In genomic region chr7:95772771-95773581, GRCh38 we compare ENCODE assay signal across 8 cellular contexts. TPM values are rescaled to one million over a fixed set of nuclear protein-coding genes. Genes with fewer than 3 reads are reported as not detected.
A peak's percentile ranks its signal among the peaks of the same experiment; 100 is the strongest.
DNase-seq lines count a peak whose midpoint lies in the region; ATAC-seq and TF ChIP-seq lines count a peak whose summit lies in the region.

No MANE protein-coding gene starts in this region.

- intact Hi-C loops in A673 (cut with micrococcal nuclease; ENCODE audit: unreplicated experiment) (no loop called here), left cardiac atrium (cut with DNase I) (no loop called here), posterior vena cava (cut with DNase I) (loop anchor here in 1 of 2 donors (10.0 kb wide), 1 partner anchor 72 kb away; no protein-coding TSS in a partner anchor)

- no TSS peak for BruUV-seq in A673 (replicated peaks; lab: Mats Ljungman, UMichigan)

- H3K4me1 ChIP-seq in A673 (ENCODE audit: insufficient read depth, low read length, poor library complexity, severe bottlenecking), result no peaks in the 10 kb centered on the region
- H3K4me1 ChIP-seq in HEK293 (ENCODE audit: control insufficient read depth, insufficient read depth, low read length), result peaks cover 8% of the 10 kb centered on the region

- H3K4me3 ChIP-seq in A673 (ENCODE audit: low read depth, low read length, poor library complexity, severe bottlenecking) (peak overlapping the region; percentile 53), HEK293 (ENCODE audit: low read depth, low read length) (peak overlapping the region; percentile 56)

- no peaks in the 10 kb centered on the region for H3K27me3 ChIP-seq in A673 (replicated peaks; ENCODE audit: insufficient read depth, low read depth, low read length, poor library complexity)

- CTCF ChIA-PET in A673 (lab: Charles Lee), result interaction anchor here (0.6 kb wide), 2 partner anchors 48 to 228 kb away, joined by 3 to 6 read pairs; no protein-coding TSS in a partner anchor
- CTCF ChIA-PET in HEK293 (lab: Yijun Ruan, JAX), result interaction anchor here (0.6 to 1.1 kb wide), 2 partner anchors 30 to 40 kb away, joined by 3 to 4 read pairs; no protein-coding TSS in a partner anchor

- TF ChIP-seq CTCF in A673 (conservative IDR thresholded peaks at IDR 0.05; ENCODE audit: low read depth, low read length) (no peak), HEK293 (tag by site-specific recombination; IDR thresholded peaks at IDR 0.05) (peak; percentile 24), VCaP (conservative IDR thresholded peaks at IDR 0.05) (no peak)

- no peak overlapping the region for H3K27ac ChIP-seq in A673 (ENCODE audit: low read depth, low read length, poor library complexity, severe bottlenecking)
- H3K27ac ChIP-seq in HEK293 (ENCODE audit: extremely low read depth, low read depth, low read length), result peak overlapping the region; percentile 39; the same call in 1 of the 2 replicates
- peak overlapping the region; percentile 74 for H3K27ac ChIP-seq in VCaP

- DNase-seq in A673 (ENCODE audit: low spot score), result peak; percentile 24
- DNase-seq in left cardiac atrium, result peak; percentile 45
- peak; percentile 81 for DNase-seq in posterior vena cava (ENCODE audit: low spot score)
- no peak for DNase-seq in activated effector memory CD4-positive, alpha-beta T cell treated with Interleukin-2 at 50 U/mL for 16 hours
- DNase-seq in central memory CD4-positive, alpha-beta T cell, result no peak

- H3K36me3 ChIP-seq in A673 (ENCODE audit: insufficient read depth, low read length, poor library complexity, severe bottlenecking) (no peaks in the 10 kb centered on the region), HEK293 (ENCODE audit: control insufficient read depth in 2 of 2, insufficient read depth in 1 of 2, low read length in 2 of 2) (no peaks in the 10 kb centered on the region)

- H3K9me3 ChIP-seq in A673 (ENCODE audit: low read depth, low read length, poor library complexity, severe bottlenecking) (no peaks in the 10 kb centered on the region), HEK293 (ENCODE audit: control insufficient read depth, insufficient read depth, low read depth, low read length) (no peaks in the 10 kb centered on the region)

- POLR2A ChIA-PET in A673 (lab: Charles Lee; ENCODE audit: low non-redundant PET), result no interaction called here
- POLR2A ChIA-PET in HEK293 (lab: Yijun Ruan, JAX), result no interaction called here

- peak; percentile 60 to 72 for ATAC-seq in left cardiac atrium
- no peak for ATAC-seq in HG02763 (IDR thresholded peaks at IDR 0.05; ENCODE audit: unreplicated experiment)

TF ChIP-seq in HEK293, 187 proteins besides CTCF, POLR2A, EP300 and RAD21 (continues in another document):
- TF ChIP-seq ZNF600 (tag by site-specific recombination; IDR thresholded peaks at IDR 0.05) (peak; percentile 47; the same call in 1 of the 2 replicates), ZBTB8A (tag by site-specific recombination; IDR thresholded peaks at IDR 0.05) (0 out of 2 replicates have a peak, but pooled peaks have one; percentile 9), SCRT2 (tag by site-specific recombination; IDR thresholded peaks at IDR 0.05) (no peak), ZNF398 (tag by site-specific recombination; IDR thresholded peaks at IDR 0.05) (peak; percentile 76), ZBTB20 (tag by site-specific recombination; IDR thresholded peaks at IDR 0.05) (0 out of 2 replicates have a peak, but pooled peaks have one; percentile 7), ZNF341 (tag by site-specific recombination; IDR thresholded peaks at IDR 0.05; ENCODE audit: low read depth) (peak; percentile 77), ZNF645 (tag by site-specific recombination; IDR thresholded peaks at IDR 0.05) (no peak), EGR2 (tag by site-specific recombination; IDR thresholded peaks at IDR 0.05; ENCODE audit: low read depth) (peak; percentile 65; the same call in 1 of the 2 replicates), PRDM10 (tag by site-specific recombination; IDR thresholded peaks at IDR 0.05) (0 out of 2 replicates have a peak, but pooled peaks have one; percentile 7), ZFHX2 (tag by site-specific recombination; conservative IDR thresholded peaks at IDR 0.05) (peak; percentile 56), OSR2 (tag by site-specific recombination; IDR thresholded peaks at IDR 0.05) (0 out of 2 replicates have a peak, but pooled peaks have one; percentile 2), ZIC2 (tag by site-specific recombination; IDR thresholded peaks at IDR 0.05) (peak; percentile 89), GLIS2 (tag by site-specific recombination; IDR thresholded peaks at IDR 0.05) (peak; percentile 89), ZNF561 (tag by site-specific recombination; IDR thresholded peaks at IDR 0.05; ENCODE audit: borderline replicate concordance) (peak; percentile 13; the same call in 1 of the 2 replicates), ZNF777 (tag by site-specific recombination; IDR thresholded peaks at IDR 0.05; ENCODE audit: borderline replicate concordance) (peak; percentile 63; the same call in 1 of the 2 replicates), ZBTB17 (tag by site-specific recombination; IDR thresholded peaks at IDR 0.05) (peak; percentile 75), ZNF335 (tag by site-specific recombination; conservative IDR thresholded peaks at IDR 0.05) (peak; percentile 69), PRDM1 (tag by site-specific recombination; IDR thresholded peaks at IDR 0.05) (peak; percentile 55; the same call in 1 of the 2 replicates), PATZ1 (tag by site-specific recombination; IDR thresholded peaks at IDR 0.05) (peak; percentile 1; the same call in 1 of the 2 replicates)

RNA-seq across cellular contexts. Expression of gene DYNC1I1, which starts 0.6 kb away (rescaled TPM):
- 2.1 and 3.6 TPM in 2 replicates for total RNA-seq in A673 (2021)
- 10 to 100 TPM; 18.5 to 23.6 TPM for total RNA-seq in left cardiac atrium
- total RNA-seq in posterior vena cava, result 10 to 100 TPM; 15.8 to 17.9 TPM

Comparison
In these comparisons a context has a peak if more than half of its experiments do, and no peak if none do; other contexts are left out.
1. DNase-seq: peak in A673 (single experiment), left cardiac atrium (single experiment) and posterior vena cava (single experiment); none in activated effector memory CD4-positive, alpha-beta T cell treated with Interleukin-2 at 50 U/mL for 16 hours (single experiment) and central memory CD4-positive, alpha-beta T cell (single experiment).